In the genomic region with DNA sequence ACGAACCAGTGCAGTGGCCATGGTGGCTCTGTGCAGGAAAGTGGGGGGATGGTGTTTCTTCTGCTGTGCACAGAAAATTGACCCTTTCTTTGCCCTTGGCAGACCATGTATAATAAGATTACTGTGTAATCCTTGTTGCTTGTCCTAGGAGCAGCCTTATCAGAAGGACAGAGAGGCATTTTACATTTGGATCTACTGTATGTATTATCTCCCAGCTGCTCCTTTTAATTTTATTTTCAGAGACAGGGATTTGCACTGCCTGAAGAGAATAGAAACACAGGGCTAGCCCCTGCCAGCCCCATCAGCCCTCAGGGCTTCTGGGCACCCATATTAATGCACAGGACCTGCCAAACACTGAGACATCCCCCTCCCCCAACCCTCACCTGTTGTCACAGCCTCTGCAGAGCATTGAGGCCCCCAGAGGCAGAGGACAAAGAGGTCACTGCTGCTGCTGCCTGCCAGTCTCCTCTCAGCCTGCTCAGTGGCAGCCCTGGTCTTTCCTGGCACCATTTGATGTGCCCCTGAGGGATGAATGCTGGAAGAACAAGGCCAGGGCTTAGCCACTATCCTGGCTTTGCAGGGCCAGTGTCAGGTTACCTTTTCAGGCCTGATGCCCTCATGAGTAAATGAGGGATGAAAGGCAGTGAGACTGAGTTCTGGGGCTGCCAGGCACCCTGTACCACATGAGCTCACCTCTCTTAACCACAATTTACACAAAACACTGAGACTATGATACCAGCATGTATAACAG, we compare ENCODE assay signal across 1 cellular context.
TF ChIP-seq lines count a peak whose summit lies in the region.

No MANE protein-coding gene starts in this region.

TF ChIP-seq in SK-N-SH, 30 proteins besides CTCF, POLR2A, EP300 and RAD21 (continued from another document):
- TF ChIP-seq GATA2 (CRISPR knock-in tag; IDR thresholded peaks at IDR 0.05) (peak; percentile 90), POLR2AphosphoS5 (IDR thresholded peaks at IDR 0.05; ENCODE audit: low read depth, low read length) (no peak), NFIC (IDR thresholded peaks at IDR 0.05; ENCODE audit: borderline replicate concordance) (no peak), CHD2 (IDR thresholded peaks at IDR 0.05; ENCODE audit: low read length, partially characterized antibody) (peak; percentile 90), RFX5 (IDR thresholded peaks at IDR 0.05; ENCODE audit: low read length) (0 out of 2 replicates have a peak, but pooled peaks have one; percentile 58), YY1 (IDR thresholded peaks at IDR 0.05; ENCODE audit: low read depth) (no peak), FOXJ3 (CRISPR knock-in tag; IDR thresholded peaks at IDR 0.05) (peak; percentile 91), TEAD4 (IDR thresholded peaks at IDR 0.05; ENCODE audit: borderline replicate concordance, insufficient read depth) (no peak), SMC3 (IDR thresholded peaks at IDR 0.05; ENCODE audit: low read depth, low read length) (peak; percentile 10; the same call in 1 of the 2 replicates), JUND (IDR thresholded peaks at IDR 0.05) (no peak), SIN3A (IDR thresholded peaks at IDR 0.05; ENCODE audit: borderline replicate concordance, low read depth, low read length) (no peak)
- TF ChIP-seq, protein P1, sequence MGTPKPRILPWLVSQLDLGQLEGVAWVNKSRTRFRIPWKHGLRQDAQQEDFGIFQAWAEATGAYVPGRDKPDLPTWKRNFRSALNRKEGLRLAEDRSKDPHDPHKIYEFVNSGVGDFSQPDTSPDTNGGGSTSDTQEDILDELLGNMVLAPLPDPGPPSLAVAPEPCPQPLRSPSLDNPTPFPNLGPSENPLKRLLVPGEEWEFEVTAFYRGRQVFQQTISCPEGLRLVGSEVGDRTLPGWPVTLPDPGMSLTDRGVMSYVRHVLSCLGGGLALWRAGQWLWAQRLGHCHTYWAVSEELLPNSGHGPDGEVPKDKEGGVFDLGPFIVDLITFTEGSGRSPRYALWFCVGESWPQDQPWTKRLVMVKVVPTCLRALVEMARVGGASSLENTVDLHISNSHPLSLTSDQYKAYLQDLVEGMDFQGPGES (IDR thresholded peaks at IDR 0.05; ENCODE audit: low read depth, low read length), result no peak
- TF ChIP-seq, protein P2, sequence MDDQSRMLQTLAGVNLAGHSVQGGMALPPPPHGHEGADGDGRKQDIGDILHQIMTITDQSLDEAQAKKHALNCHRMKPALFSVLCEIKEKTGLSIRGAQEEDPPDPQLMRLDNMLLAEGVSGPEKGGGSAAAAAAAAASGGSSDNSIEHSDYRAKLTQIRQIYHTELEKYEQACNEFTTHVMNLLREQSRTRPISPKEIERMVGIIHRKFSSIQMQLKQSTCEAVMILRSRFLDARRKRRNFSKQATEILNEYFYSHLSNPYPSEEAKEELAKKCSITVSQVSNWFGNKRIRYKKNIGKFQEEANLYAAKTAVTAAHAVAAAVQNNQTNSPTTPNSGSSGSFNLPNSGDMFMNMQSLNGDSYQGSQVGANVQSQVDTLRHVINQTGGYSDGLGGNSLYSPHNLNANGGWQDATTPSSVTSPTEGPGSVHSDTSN (IDR thresholded peaks at IDR 0.05), result no peak
